1 cellular context compared by ENCODE assay signal in genomic region chr20:1467355-1468116, GRCh38.
A peak's percentile ranks its signal among the peaks of the same experiment; 100 is the strongest.
TF ChIP-seq lines count a peak whose summit lies in the region.

No MANE protein-coding gene starts in this region.

TF ChIP-seq in HepG2, 621 proteins besides CTCF, POLR2A, EP300 and RAD21 (continues in another document):
- TF ChIP-seq ZNF496 (CRISPR knock-in tag; IDR thresholded peaks at IDR 0.05; ENCODE audit: insufficient replicate concordance), result no peak
- TF ChIP-seq ELF4 (CRISPR knock-in tag; IDR thresholded peaks at IDR 0.05; ENCODE audit: borderline replicate concordance), result 0 out of 2 replicates have a peak, but pooled peaks have one; percentile 21
- TF ChIP-seq, protein P1, sequence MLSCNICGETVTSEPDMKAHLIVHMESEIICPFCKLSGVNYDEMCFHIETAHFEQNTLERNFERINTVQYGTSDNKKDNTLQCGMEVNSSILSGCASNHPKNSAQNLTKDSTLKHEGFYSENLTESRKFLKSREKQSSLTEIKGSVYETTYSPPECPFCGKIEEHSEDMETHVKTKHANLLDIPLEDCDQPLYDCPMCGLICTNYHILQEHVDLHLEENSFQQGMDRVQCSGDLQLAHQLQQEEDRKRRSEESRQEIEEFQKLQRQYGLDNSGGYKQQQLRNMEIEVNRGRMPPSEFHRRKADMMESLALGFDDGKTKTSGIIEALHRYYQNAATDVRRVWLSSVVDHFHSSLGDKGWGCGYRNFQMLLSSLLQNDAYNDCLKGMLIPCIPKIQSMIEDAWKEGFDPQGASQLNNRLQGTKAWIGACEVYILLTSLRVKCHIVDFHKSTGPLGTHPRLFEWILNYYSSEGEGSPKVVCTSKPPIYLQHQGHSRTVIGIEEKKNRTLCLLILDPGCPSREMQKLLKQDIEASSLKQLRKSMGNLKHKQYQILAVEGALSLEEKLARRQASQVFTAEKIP (CRISPR knock-in tag; IDR thresholded peaks at IDR 0.05; ENCODE audit: borderline replicate concordance), result no peak
- TF ChIP-seq THAP7 (CRISPR knock-in tag; IDR thresholded peaks at IDR 0.05), result 0 out of 2 replicates have a peak, but pooled peaks have one; percentile 23
- no peak for TF ChIP-seq FOXJ3 (CRISPR knock-in tag; IDR thresholded peaks at IDR 0.05; ENCODE audit: borderline replicate concordance)
- TF ChIP-seq RXRA (CRISPR knock-in tag; IDR thresholded peaks at IDR 0.05), result 0 out of 2 replicates have a peak, but pooled peaks have one; percentile 6
- no peak for TF ChIP-seq ZNF331 (CRISPR knock-in tag; IDR thresholded peaks at IDR 0.05)
- peak; percentile 57; the same call in 1 of the 2 replicates for TF ChIP-seq ERF (CRISPR knock-in tag; IDR thresholded peaks at IDR 0.05)
- no peak for TF ChIP-seq ZNF646 (CRISPR knock-in tag; IDR thresholded peaks at IDR 0.05)
- TF ChIP-seq, protein P2, sequence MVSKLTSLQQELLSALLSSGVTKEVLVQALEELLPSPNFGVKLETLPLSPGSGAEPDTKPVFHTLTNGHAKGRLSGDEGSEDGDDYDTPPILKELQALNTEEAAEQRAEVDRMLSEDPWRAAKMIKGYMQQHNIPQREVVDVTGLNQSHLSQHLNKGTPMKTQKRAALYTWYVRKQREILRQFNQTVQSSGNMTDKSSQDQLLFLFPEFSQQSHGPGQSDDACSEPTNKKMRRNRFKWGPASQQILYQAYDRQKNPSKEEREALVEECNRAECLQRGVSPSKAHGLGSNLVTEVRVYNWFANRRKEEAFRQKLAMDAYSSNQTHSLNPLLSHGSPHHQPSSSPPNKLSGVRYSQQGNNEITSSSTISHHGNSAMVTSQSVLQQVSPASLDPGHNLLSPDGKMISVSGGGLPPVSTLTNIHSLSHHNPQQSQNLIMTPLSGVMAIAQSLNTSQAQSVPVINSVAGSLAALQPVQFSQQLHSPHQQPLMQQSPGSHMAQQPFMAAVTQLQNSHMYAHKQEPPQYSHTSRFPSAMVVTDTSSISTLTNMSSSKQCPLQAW (CRISPR knock-in tag; IDR thresholded peaks at IDR 0.05), result peak; percentile 15; the same call in 1 of the 2 replicates
- TF ChIP-seq POLR2G (IDR thresholded peaks at IDR 0.05; ENCODE audit: low read depth, low read length), result no peak
- 0 out of 2 replicates have a peak, but pooled peaks have one; percentile 2 for TF ChIP-seq REPIN1 (CRISPR knock-in tag; IDR thresholded peaks at IDR 0.05; ENCODE audit: borderline replicate concordance, low read depth)
- 0 out of 2 replicates have a peak, but pooled peaks have one; percentile 54 for TF ChIP-seq PAXIP1 (CRISPR knock-in tag; conservative IDR thresholded peaks at IDR 0.05)
- no peak for TF ChIP-seq ZNF652 (CRISPR knock-in tag; IDR thresholded peaks at IDR 0.05; ENCODE audit: borderline replicate concordance, low read depth)
- 0 out of 2 replicates have a peak, but pooled peaks have one; percentile 55 for TF ChIP-seq ZNF354B (CRISPR knock-in tag; IDR thresholded peaks at IDR 0.05)
- 0 out of 2 replicates have a peak, but pooled peaks have one; percentile 4 for TF ChIP-seq ZNF205 (CRISPR knock-in tag; IDR thresholded peaks at IDR 0.05)
- TF ChIP-seq MATR3 (CRISPR knock-in tag; IDR thresholded peaks at IDR 0.05), result no peak
- no peak for TF ChIP-seq MED1 (CRISPR knock-in tag; IDR thresholded peaks at IDR 0.05)
- TF ChIP-seq ZBTB38 (CRISPR knock-in tag; IDR thresholded peaks at IDR 0.05), result peak; percentile 95
- TF ChIP-seq FOXA3 (CRISPR knock-in tag; IDR thresholded peaks at IDR 0.05), result peak; percentile 42; the same call in 1 of the 2 replicates
- TF ChIP-seq IRF9 (CRISPR knock-in tag; IDR thresholded peaks at IDR 0.05; ENCODE audit: borderline replicate concordance), result 0 out of 2 replicates have a peak, but pooled peaks have one; percentile 10
- TF ChIP-seq MIER2 (CRISPR knock-in tag; IDR thresholded peaks at IDR 0.05), result peak; percentile 16; the same call in 1 of the 2 replicates
- TF ChIP-seq PBX3 (CRISPR knock-in tag; IDR thresholded peaks at IDR 0.05; ENCODE audit: borderline replicate concordance), result no peak
- TF ChIP-seq ATF7-NPFF (CRISPR knock-in tag; IDR thresholded peaks at IDR 0.05; ENCODE audit: low read depth), result no peak
- TF ChIP-seq MIXL1 (CRISPR knock-in tag; IDR thresholded peaks at IDR 0.05), result 0 out of 2 replicates have a peak, but pooled peaks have one; percentile 0
- peak; percentile 37; the same call in 1 of the 2 replicates for TF ChIP-seq TFDP1 (CRISPR knock-in tag; IDR thresholded peaks at IDR 0.05; ENCODE audit: borderline replicate concordance)
- TF ChIP-seq KLF13 (CRISPR knock-in tag; IDR thresholded peaks at IDR 0.05), result 0 out of 2 replicates have a peak, but pooled peaks have one; percentile 69
- peak; percentile 11; the same call in 1 of the 2 replicates for TF ChIP-seq GATAD2A (CRISPR knock-in tag; IDR thresholded peaks at IDR 0.05)
- peak; percentile 83 for TF ChIP-seq CEBPB (IDR thresholded peaks at IDR 0.05; ENCODE audit: borderline replicate concordance, low read depth, low read length)
- peak; percentile 1; the same call in 1 of the 2 replicates for TF ChIP-seq CREM (IDR thresholded peaks at IDR 0.05)
- TF ChIP-seq CREM (CRISPR knock-in tag; IDR thresholded peaks at IDR 0.05), result no peak
- no peak for TF ChIP-seq NCOA5 (CRISPR knock-in tag; IDR thresholded peaks at IDR 0.05)
- peak; percentile 30; the same call in 1 of the 2 replicates for TF ChIP-seq TSC22D2 (CRISPR knock-in tag; IDR thresholded peaks at IDR 0.05; ENCODE audit: borderline replicate concordance)
- TF ChIP-seq, protein P3, sequence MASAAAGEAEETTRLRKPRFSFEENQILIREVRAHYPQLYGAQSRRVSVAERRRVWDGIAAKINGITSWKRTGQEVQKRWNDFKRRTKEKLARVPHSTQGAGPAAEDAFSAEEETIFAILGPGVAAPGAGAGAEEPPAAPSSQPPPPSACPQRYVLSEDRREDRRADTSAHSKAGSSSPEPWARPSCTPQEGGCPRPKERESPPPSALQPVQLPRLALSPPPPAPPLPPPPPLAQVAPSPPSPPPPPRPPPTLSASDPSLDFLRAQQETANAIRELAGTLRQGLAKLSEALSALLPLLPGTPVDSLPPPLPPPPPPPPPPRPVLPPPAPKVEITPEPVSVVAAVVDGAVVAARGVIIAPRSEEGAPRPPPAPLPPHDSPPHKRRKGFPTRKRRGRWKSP (CRISPR knock-in tag; IDR thresholded peaks at IDR 0.05), result 0 out of 2 replicates have a peak, but pooled peaks have one; percentile 38
- no peak for TF ChIP-seq ZSCAN29 (CRISPR knock-in tag; conservative IDR thresholded peaks at IDR 0.05)
